In genomic region chr6:53410508-53411258, GRCh38 we compare ENCODE assay signal across 8 cellular contexts.
DNase-seq lines count a peak whose midpoint lies in the region; TF ChIP-seq lines count a peak whose summit lies in the region.

No MANE protein-coding gene starts in this region.

- H3K9me3 Mint-ChIP-seq in progenitor cell of endocrine pancreas (ENCODE audit: low read depth): no peaks in the 10 kb centered on the region

- POLR2A ChIA-PET in HEK293T (lab: Yijun Ruan, JAX): no interaction called here

- TF ChIP-seq CTCF in fibroblast of mammary gland (conservative IDR thresholded peaks at IDR 0.05; ENCODE audit: control insufficient read depth, insufficient read depth, low read depth, low read length) (peak; percentile 75), progenitor cell of endocrine pancreas (IDR thresholded peaks at IDR 0.05; ENCODE audit: unreplicated experiment) (peak; percentile 23)

- intact Hi-C loops in posterior vena cava (cut with DNase I): no loop called here

- H3K4me3 ChIP-seq in fibroblast of mammary gland (ENCODE audit: control insufficient read depth, low read depth, low read length): no peak overlapping the region

- H3K36me3 Mint-ChIP-seq in progenitor cell of endocrine pancreas (ENCODE audit: insufficient read depth): no peaks in the 10 kb centered on the region

- no peak overlapping the region for H3K4me3 Mint-ChIP-seq in progenitor cell of endocrine pancreas (ENCODE audit: low read depth)

- CTCF ChIA-PET in HEK293T (lab: Yijun Ruan, JAX): interaction anchor here (0.6 to 0.8 kb wide), 3 partner anchors 16 to 455 kb away, joined by 3 to 4 read pairs (median 3); no protein-coding TSS in a partner anchor

- H3K4me1 Mint-ChIP-seq in progenitor cell of endocrine pancreas (ENCODE audit: low read depth): peaks cover 8% of the 10 kb centered on the region

- peaks cover 4% of the 10 kb centered on the region for H3K27me3 Mint-ChIP-seq in progenitor cell of endocrine pancreas

- no peak overlapping the region for H3K27ac Mint-ChIP-seq in progenitor cell of endocrine pancreas

- DNase-seq in SIG-M5 treated with dmso at 0.1 percent for 504 hours (lab: John Stamatoyannopoulos, UW; ENCODE audit: unreplicated experiment) (peak; percentile 28), SIG-M5 (lab: John Stamatoyannopoulos, UW) (no peak), HEK293T (ENCODE audit: extremely low spot score) (peak; percentile 32), MV-4-11 (lab: John Stamatoyannopoulos, UW) (peak; percentile 46), fibroblast of mammary gland (ENCODE audit: low read depth) (peak; percentile 53), progenitor cell of endocrine pancreas (ENCODE audit: low spot score, unreplicated experiment) (no peak), posterior vena cava (ENCODE audit: low spot score) (no peak)
- DNase-seq in activated CD8-positive, alpha-beta memory T cell treated with anti-CD3 and anti-CD28 coated beads for 24 hours: peak; percentile 67

TF ChIP-seq in HEK293T, 16 proteins besides CTCF, POLR2A, EP300 and RAD21:
- TF ChIP-seq ZNF384 (IDR thresholded peaks at IDR 0.05): no peak
- TF ChIP-seq TARDBP (IDR thresholded peaks at IDR 0.05): no peak
- TF ChIP-seq SP1 (IDR thresholded peaks at IDR 0.05): no peak
- TF ChIP-seq ELF4 (IDR thresholded peaks at IDR 0.05): no peak
- TF ChIP-seq NFRKB (IDR thresholded peaks at IDR 0.05): no peak
- TF ChIP-seq LEF1 (IDR thresholded peaks at IDR 0.05; ENCODE audit: borderline replicate concordance): no peak
- no peak for TF ChIP-seq L3MBTL2 (conservative IDR thresholded peaks at IDR 0.05)

Comparison
In these comparisons a context has a peak if more than half of its experiments do, and no peak if none do; other contexts are left out.
1. DNase-seq: peak in SIG-M5 treated with dmso at 0.1 percent for 504 hours (single experiment), HEK293T (single experiment), MV-4-11 (single experiment), activated CD8-positive, alpha-beta memory T cell treated with anti-CD3 and anti-CD28 coated beads for 24 hours (single experiment) and fibroblast of mammary gland (single experiment); none in SIG-M5 (single experiment), progenitor cell of endocrine pancreas (single experiment) and posterior vena cava (single experiment).